In genomic region chr4:155953151-155954117, GRCh38 we compare ENCODE assay signal across 8 cellular contexts. TPM values are rescaled to one million over a fixed set of nuclear protein-coding genes. Genes with fewer than 3 reads are reported as not detected.
DNase-seq lines count a peak whose midpoint lies in the region; ATAC-seq lines count a peak whose summit lies in the region.

Gene CTSO (minus strand): TSS chr4:155953866. CDS start chr4:155953847, 19 bp downstream.

- H3K9me3 ChIP-seq in Karpas-422 (ENCODE audit: low read length), result no peaks in the 10 kb centered on the region
- no peaks in the 10 kb centered on the region for H3K9me3 ChIP-seq in SJSA1 (replicated peaks)

- H2AFZ ChIP-seq in Karpas-422 (ENCODE audit: low read length), result peak within 1 kb of the TSS; percentile 59

- CTCF ChIA-PET in activated naive CD4-positive, alpha-beta T cell treated with anti-CD3 and anti-CD28 coated beads, Interleukin-2, amount 10 ng/mL, durations not matched to agents 7 days and 5 days (lab: Charles Lee), result interaction anchor here (0.7 to 2.6 kb wide), 6 partner anchors 10 to 1013 kb away, joined by 3 to 17 read pairs (median 3); no protein-coding TSS in a partner anchor

- H3K27me3 ChIP-seq in Karpas-422 (ENCODE audit: low read length) (no peaks in the 10 kb centered on the region), SJSA1 (replicated peaks) (no peaks in the 10 kb centered on the region)

- no peaks in the 10 kb centered on the region for H3K36me3 Mint-ChIP-seq in activated naive CD4-positive, alpha-beta T cell treated with anti-CD3 and anti-CD28 coated beads, Interleukin-2, amount 10 ng/mL, durations not matched to agents 7 days and 5 days

- peak; percentile 90 for ATAC-seq in GM21786 (IDR thresholded peaks at IDR 0.05; ENCODE audit: unreplicated experiment)

- no peaks in the 10 kb centered on the region for H3K9me3 Mint-ChIP-seq in activated naive CD4-positive, alpha-beta T cell treated with anti-CD3 and anti-CD28 coated beads, Interleukin-2, amount 10 ng/mL, durations not matched to agents 7 days and 5 days

- peak within 1 kb of the TSS; percentile 95 for H3K27ac Mint-ChIP-seq in activated naive CD4-positive, alpha-beta T cell treated with anti-CD3 and anti-CD28 coated beads, Interleukin-2, amount 10 ng/mL, durations not matched to agents 7 days and 5 days

- H3K27me3 Mint-ChIP-seq in activated naive CD4-positive, alpha-beta T cell treated with anti-CD3 and anti-CD28 coated beads, Interleukin-2, amount 10 ng/mL, durations not matched to agents 7 days and 5 days, result no peaks in the 10 kb centered on the region

- H3K4me3 ChIP-seq in Karpas-422 (ENCODE audit: low read length) (peak within 1 kb of the TSS; percentile 68), SJSA1 (peak within 1 kb of the TSS; percentile 94)

- peaks cover 17% of the 10 kb centered on the region for H3K4me1 Mint-ChIP-seq in activated naive CD4-positive, alpha-beta T cell treated with anti-CD3 and anti-CD28 coated beads, Interleukin-2, amount 10 ng/mL, durations not matched to agents 7 days and 5 days

- peak within 1 kb of the TSS; percentile 76 for H3K4me2 ChIP-seq in Karpas-422 (ENCODE audit: low read depth, low read length, poor library complexity, severe bottlenecking)

- peak within 1 kb of the TSS; percentile 86 for H3K4me3 Mint-ChIP-seq in activated naive CD4-positive, alpha-beta T cell treated with anti-CD3 and anti-CD28 coated beads, Interleukin-2, amount 10 ng/mL, durations not matched to agents 7 days and 5 days

- H3K4me1 ChIP-seq in Karpas-422 (ENCODE audit: low read length), result peaks cover 13% of the 10 kb centered on the region
- H3K4me1 ChIP-seq in SJSA1 (replicated peaks), result peaks cover 11% of the 10 kb centered on the region

- H4K20me1 ChIP-seq in Karpas-422 (ENCODE audit: insufficient read depth, low read depth, low read length), result no peaks in the 10 kb centered on the region

- H3K36me3 ChIP-seq in Karpas-422 (ENCODE audit: insufficient read depth, low read length) (no peaks in the 10 kb centered on the region), SJSA1 (peaks cover 3% of the 10 kb centered on the region)

- peak within 1 kb of the TSS; percentile 78 for H3K27ac ChIP-seq in Karpas-422 (ENCODE audit: low read length)
- H3K27ac ChIP-seq in SJSA1, result peak within 1 kb of the TSS; percentile 99
- peak within 1 kb of the TSS; percentile 97 for H3K27ac ChIP-seq in temporal lobe (ENCODE audit: low read depth, low read length)

- H3K9me2 ChIP-seq in Karpas-422 (replicated peaks; ENCODE audit: insufficient read depth, low read length), result no peaks in the 10 kb centered on the region

- no peaks in the 10 kb centered on the region for H3K79me2 ChIP-seq in Karpas-422 (ENCODE audit: low read length)

- H3K9ac ChIP-seq in Karpas-422 (ENCODE audit: low read length), result peak within 1 kb of the TSS; percentile 76

- DNase-seq in ELF-1 (ENCODE audit: low read depth, low spot score) (peak; percentile 74), Karpas-422 (peak; percentile 95), SJSA1 (ENCODE audit: low read depth in 1 of 2, low spot score in 2 of 2) (peak; percentile 80 to 85), germinal center (ENCODE audit: low spot score) (peak; percentile 49), occipital lobe (lab: John Stamatoyannopoulos, UW) (peak; percentile 70)
- peak; percentile 83 for DNase-seq in activated naive CD4-positive, alpha-beta T cell treated with anti-CD3 and anti-CD28 coated beads, Interleukin-2, amount 10 ng/mL, durations not matched to agents 7 days and 5 days

RNA-seq across cellular contexts. Expression of gene CTSO, which starts in this region (rescaled TPM):
- 8.0 and 18.9 TPM in 2 replicates for total RNA-seq in Karpas-422 (2014; rRNA removed; shearing (Covaris generic); ENCODE audit: low replicate concordance)
- 8.9 and 10.7 TPM in 2 replicates for total RNA-seq in SJSA1 (2014; rRNA removed; shearing (Covaris generic))
- total RNA-seq in occipital lobe (8.7 TPM), temporal lobe (5.7 TPM)

Comparison
In these comparisons a context has a peak if more than half of its experiments do, and no peak if none do; other contexts are left out.
1. Peak in every context shown above with its lines: DNase-seq, ATAC-seq, H3K4me3 ChIP-seq and H3K27ac ChIP-seq.